Comparison of ENCODE assay signal across 20 cellular contexts in genomic region chr6:3005874-3006273, GRCh38.
"Had no signal": no experiment of that assay in that cellular context is flagged by ENCODE, and none has a peak within 500 bp of the region (broad histone marks: within the 10 kb centered on the region; RNA-seq: fewer than 3 reads in every experiment).

No MANE protein-coding gene starts in this region.

- H3K9me3 Mint-ChIP-seq: natural killer cell treated with Interleukin-12 subunit alpha and Interleukin-12 subunit beta and Interleukin-15 and Interleukin-18, amount 100 ng/mL, for 72 hours had no signal

- H3K4me1 Mint-ChIP-seq: mesothelial cell of epicardium had no signal

- H3K27ac Mint-ChIP-seq: memory B cell; mesothelial cell of epicardium; natural killer cell treated with Interleukin-12 subunit alpha and Interleukin-12 subunit beta and Interleukin-15 and Interleukin-18, amount 100 ng/mL, for 72 hours; neural progenitor cell; stimulated activated effector memory CD8-positive, alpha-beta T cell treated with anti-CD3 and anti-CD28 coated beads, Interleukin-12 subunit alpha, Interleukin-12 subunit beta, amount 100 ng/mL, for 72 hours had no signal

- H3K27me3 Mint-ChIP-seq: memory B cell; natural killer cell treated with Interleukin-12 subunit alpha and Interleukin-12 subunit beta and Interleukin-15 and Interleukin-18, amount 100 ng/mL, for 72 hours had no signal

- H3K79me2 ChIP-seq: parathyroid adenoma had no signal

- H3K4me3 ChIP-seq: dorsolateral prefrontal cortex, heart right ventricle, left lung, lower lobe of right lung, neural progenitor cell, prostate gland, right lobe of liver, tibial artery had no signal

- H3K9me3 ChIP-seq: prostate gland, right lobe of liver, tibial artery had no signal

- H3K4me3 Mint-ChIP-seq: memory B cell; mesothelial cell of epicardium; natural killer cell treated with Interleukin-12 subunit alpha and Interleukin-12 subunit beta and Interleukin-15 and Interleukin-18, amount 100 ng/mL, for 72 hours; neural progenitor cell; stimulated activated effector memory CD8-positive, alpha-beta T cell treated with anti-CD3 and anti-CD28 coated beads, Interleukin-12 subunit alpha, Interleukin-12 subunit beta, amount 100 ng/mL, for 72 hours had no signal

- H3K27me3 ChIP-seq: dorsolateral prefrontal cortex, heart right ventricle, left lung, right lobe of liver, tibial artery had no signal

- H3K27ac ChIP-seq: dorsolateral prefrontal cortex, heart right ventricle, left lung, lower lobe of right lung, neural progenitor cell, parathyroid adenoma, prostate gland, right lobe of liver, tibial artery had no signal

- H3K9ac ChIP-seq: neural progenitor cell, parathyroid adenoma had no signal

- H3K4me1 ChIP-seq: parathyroid adenoma, prostate gland had no signal

- H2AFZ ChIP-seq: neural progenitor cell, parathyroid adenoma had no signal

- ATAC-seq: esophagus mucosa; heart right ventricle; left lung; lower lobe of right lung; natural killer cell treated with Interleukin-12 subunit alpha and Interleukin-12 subunit beta and Interleukin-15 and Interleukin-18, amount 100 ng/mL, for 72 hours; right lobe of liver; stimulated activated effector memory CD8-positive, alpha-beta T cell treated with anti-CD3 and anti-CD28 coated beads, Interleukin-12 subunit alpha, Interleukin-12 subunit beta, amount 100 ng/mL, for 72 hours; stimulated activated naive CD8-positive, alpha-beta T cell treated with anti-CD3 and anti-CD28 coated beads, Interleukin-15, Interleukin-2, amounts not matched to agents 100 U/mL and 50 U/mL, for 24 hours had no signal

- DNase-seq: cortex of kidney; dorsolateral prefrontal cortex; effector CD8-positive, alpha-beta T cell; heart right ventricle; hypothalamus; left lung; lower lobe of right lung; stimulated activated CD4-positive, alpha-beta T cell treated with anti-CD3 and anti-CD28 coated beads, Interleukin-4, amount 100 ng/mL, for 1 hour; stimulated activated CD8-positive, alpha-beta memory T cell treated with anti-CD3 and anti-CD28 coated beads, Interleukin-4, amount 100 ng/mL, for 48 hours; stimulated activated naive CD8-positive, alpha-beta T cell treated with anti-CD3 and anti-CD28 coated beads, Interleukin-15, Interleukin-2, amounts not matched to agents 100 U/mL and 50 U/mL, for 24 hours; tibial artery had no signal

- H3K4me2 ChIP-seq: neural progenitor cell had no signal
